ENCODE assay signal across 31 cellular contexts in the genomic region with DNA sequence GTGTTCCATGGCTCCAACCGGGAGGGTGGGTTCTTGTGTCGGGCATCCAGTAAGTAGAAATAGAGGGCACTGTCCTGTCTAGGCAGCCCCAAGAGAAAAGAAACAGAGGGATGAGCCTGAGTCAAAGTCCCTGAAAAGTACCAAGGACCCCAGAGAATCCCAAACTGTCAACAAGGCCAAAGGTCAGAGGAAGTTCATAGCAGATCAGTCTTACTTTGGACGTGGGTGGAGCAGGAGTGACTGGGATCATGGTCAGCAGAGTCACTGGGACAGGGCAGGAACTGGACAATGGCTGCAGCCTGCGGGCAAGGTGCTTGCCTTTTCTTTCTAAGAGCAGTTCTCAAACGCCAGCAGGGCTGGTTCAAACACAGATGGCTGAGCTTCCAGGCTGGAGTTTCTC. TPM values are rescaled to one million over a fixed set of nuclear protein-coding genes. Genes with fewer than 3 reads are reported as not detected.
"Had no signal": no experiment of that assay in that cellular context is flagged by ENCODE, and none has a peak within 500 bp of the region (broad histone marks: within the 10 kb centered on the region; RNA-seq: fewer than 3 reads in every experiment).

No MANE protein-coding gene starts in this region.

- H3K4me3 ChIP-seq: coronary artery, dorsolateral prefrontal cortex, esophagus squamous epithelium, gastrocnemius medialis, heart right ventricle, left ventricle myocardium inferior, lower lobe of right lung, mucosa of descending colon had no signal

- H3K27me3 ChIP-seq: dorsolateral prefrontal cortex, esophagus squamous epithelium, gastrocnemius medialis had no signal

- H3K4me3 Mint-ChIP-seq: mesothelial cell of epicardium had no signal

- H3K27ac ChIP-seq: coronary artery, dorsolateral prefrontal cortex, esophagus squamous epithelium, gastrocnemius medialis, heart right ventricle, left ventricle myocardium inferior, lower lobe of right lung had no signal

- DNase-seq: dermis blood vessel endothelial cell; dorsolateral prefrontal cortex; effector CD4-positive, alpha-beta T cell; effector memory CD4-positive, alpha-beta T cell; esophagus squamous epithelium; foreskin fibroblast; foreskin melanocyte; gastrocnemius medialis; glutamatergic neuron; head of caudate nucleus; heart right ventricle; hippocampal formation; left cardiac atrium; left ventricle myocardium inferior; lower lobe of right lung; mesenchymal stem cell; mucosa of descending colon had no signal

- FAIRE-seq: colon, endothelial cell of umbilical vein, islet of Langerhans, keratinocyte had no signal

- H3K9me3 ChIP-seq: esophagus squamous epithelium, gastrocnemius medialis, heart right ventricle, left ventricle myocardium inferior, lower lobe of right lung, mucosa of descending colon had no signal

- H3K27ac Mint-ChIP-seq: mesothelial cell of epicardium had no signal

- H3K9me3 Mint-ChIP-seq: mesothelial cell of epicardium had no signal

- ATAC-seq: gastrocnemius medialis, heart right ventricle, left cardiac atrium, lower lobe of right lung, mucosa of descending colon had no signal

- H3K4me1 ChIP-seq: esophagus squamous epithelium, gastrocnemius medialis, heart right ventricle, left ventricle myocardium inferior, lower lobe of right lung had no signal

- H3K36me3 Mint-ChIP-seq: mesothelial cell of epicardium had no signal

- H3K4me1 Mint-ChIP-seq: mesothelial cell of epicardium had no signal

- H3K36me3 ChIP-seq: esophagus squamous epithelium, gastrocnemius medialis, heart right ventricle, left ventricle myocardium inferior, lower lobe of right lung had no signal

RNA-seq across cellular contexts. Expression of a gene that starts 17.3 kb away (rescaled TPM):
- total RNA-seq: dermis blood vessel endothelial cell, endothelial cell of umbilical vein, epithelial cell of proximal tubule, esophagus squamous epithelium, glomerular endothelial cell, kidney epithelial cell, left cardiac atrium, lower leg skin, lung microvascular endothelial cell, mesenteric fat pad, mesothelial cell of epicardium, myocyte had no signal
- polyA plus RNA-seq: endothelial cell of umbilical vein, esophagus, keratinocyte had no signal

RNA-seq across cellular contexts. Expression of a gene that starts 56.0 kb away (rescaled TPM):
- total RNA-seq: endothelial cell of umbilical vein, epithelial cell of proximal tubule, glomerular endothelial cell, mesenteric fat pad, mesothelial cell of epicardium, myocyte had no signal
- polyA plus RNA-seq: endothelial cell of umbilical vein had no signal
